In genomic region chr13:39602277-39602613, GRCh38 we compare ENCODE assay signal across 9 cellular contexts. TPM values are rescaled to one million over a fixed set of nuclear protein-coding genes. Genes with fewer than 3 reads are reported as not detected.
DNase-seq lines count a peak whose midpoint lies in the region; TF ChIP-seq lines count a peak whose summit lies in the region.
"Had no signal": no experiment of that assay in that cellular context is flagged by ENCODE, and none has a peak within 500 bp of the region (broad histone marks: within the 10 kb centered on the region; RNA-seq: fewer than 3 reads in every experiment).

No MANE protein-coding gene starts in this region.

- H3K4me1 ChIP-seq in OCI-LY7 (ENCODE audit: insufficient read depth, low read length, poor library complexity, severe bottlenecking) (peaks cover 30% of the 10 kb centered on the region), esophagus (ENCODE audit: control insufficient read depth in 2 of 2, insufficient read depth in 2 of 2, low read length in 1 of 2) (peaks cover 2 to 9% of the 10 kb centered on the region in 2 donors)

- H4K20me1 ChIP-seq in OCI-LY7 (ENCODE audit: insufficient read depth, low read length), result no peaks in the 10 kb centered on the region

- peak overlapping the region; percentile 83 for H3K4me3 ChIP-seq in HFF-Myc (replicated peaks; ENCODE audit: low read depth, low read length)
- peak overlapping the region; percentile 92 for H3K4me3 ChIP-seq in OCI-LY7 (ENCODE audit: low read depth, low read length, poor library complexity, severe bottlenecking)
- peak overlapping the region; percentile 77 to 84 for H3K4me3 ChIP-seq in esophagus (ENCODE audit: low read depth in 1 of 2, low read length in 2 of 2)
- H3K4me3 ChIP-seq in retinal pigment epithelial cell (ENCODE audit: low read length), result peak overlapping the region; percentile 90

- CTCF ChIA-PET in OCI-LY7 (lab: Charles Lee; ENCODE audit: unreplicated experiment), result no interaction called here

- H3K79me2 ChIP-seq in OCI-LY7 (ENCODE audit: insufficient read depth, low read depth, low read length), result peaks cover 50% of the 10 kb centered on the region

- no peaks in the 10 kb centered on the region for H3K27me3 ChIP-seq in esophagus (ENCODE audit: control insufficient read depth in 1 of 2, insufficient read depth in 2 of 2, low read length in 2 of 2)

- H2AFZ ChIP-seq in OCI-LY7 (ENCODE audit: low read length), result peak overlapping the region; percentile 82

- intact Hi-C loops in OCI-LY7 (cut with micrococcal nuclease; ENCODE audit: unreplicated experiment), result loop anchor here (1.0 to 5.0 kb wide), 2 partner anchors 105 to 187 kb away; no protein-coding TSS in a partner anchor

- no TSS peak for BruUV-seq in OCI-LY7 (replicated peaks; lab: Mats Ljungman, UMichigan)

- no peaks in the 10 kb centered on the region for H3K9me2 ChIP-seq in OCI-LY7 (ENCODE audit: insufficient read depth, low read length)

- peak; percentile 8 for DNase-seq in DMS 273 treated with DMSO at 0.1 percent for 48 hours (lab: John Stamatoyannopoulos, UW)
- DNase-seq in DMS 273 (lab: John Stamatoyannopoulos, UW; ENCODE audit: unreplicated experiment), result no peak
- no peak for DNase-seq in HFF-Myc (ENCODE audit: extremely low read depth, low read depth)
- DNase-seq in OCI-LY7 (ENCODE audit: low spot score), result peak; percentile 73
- DNase-seq in retinal pigment epithelial cell (ENCODE audit: low read depth), result no peak
- no peak for DNase-seq in NCI-H510A (lab: John Stamatoyannopoulos, UW)
- no peak for DNase-seq in NCI-H1436 treated with DMSO at 0.1 percent for 48 hours (lab: John Stamatoyannopoulos, UW)

- H3K27ac ChIP-seq in OCI-LY7 (ENCODE audit: low read depth, low read length, poor library complexity, severe bottlenecking), result peak overlapping the region; percentile 72
- peak overlapping the region; percentile 73 to 91 for H3K27ac ChIP-seq in esophagus (ENCODE audit: low read depth in 2 of 2, low read length in 1 of 2)
- H3K27ac ChIP-seq: 22Rv1 had no signal

- POLR2A ChIA-PET in OCI-LY7 (lab: Charles Lee), result no interaction called here

- H3K9me3 ChIP-seq in OCI-LY7 (ENCODE audit: low read length) (no peaks in the 10 kb centered on the region), esophagus (ENCODE audit: control insufficient read depth in 2 of 2, insufficient read depth in 1 of 2, low read depth in 1 of 2, low read length in 1 of 2) (no peaks in the 10 kb centered on the region)

- H3K36me3 ChIP-seq in OCI-LY7 (ENCODE audit: insufficient read depth, low read length) (no peaks in the 10 kb centered on the region), esophagus (ENCODE audit: control insufficient read depth in 2 of 2, insufficient read depth in 2 of 2, low read length in 1 of 2) (no peaks in the 10 kb centered on the region)

- TF ChIP-seq CTCF in HFF-Myc (IDR thresholded peaks at IDR 0.05; ENCODE audit: low read depth, low read length, missing control alignments), result no peak
- 0 out of 2 replicates have a peak, but pooled peaks have one; percentile 71 for TF ChIP-seq CTCF in OCI-LY7 (conservative IDR thresholded peaks at IDR 0.05; ENCODE audit: low read length)
- no peak for TF ChIP-seq CTCF in retinal pigment epithelial cell (conservative IDR thresholded peaks at IDR 0.05; ENCODE audit: low read depth, low read length)

- peak overlapping the region; percentile 89 for H3K4me2 ChIP-seq in OCI-LY7 (ENCODE audit: low read length)

- 1% methylated on average over 11 of the region's 11 CpGs for WGBS in esophagus, 2 donors

RNA-seq across cellular contexts. Expression of gene LHFPL6, which starts 0.7 kb away (rescaled TPM):
- total RNA-seq in OCI-LY7 (2014; rRNA removed; shearing (Covaris generic)), result 27.7 TPM in 2 replicates
- total RNA-seq in OCI-LY7 (2022), result 15.1 and 19.7 TPM in 2 replicates
- 10 to 100 TPM in 1 of 2 donors, 1 to 10 TPM in 1; 2.6 to 11.2 TPM for polyA plus RNA-seq in esophagus

RNA-seq across cellular contexts. Expression of gene COG6, which starts 53.2 kb away (rescaled TPM):
- 20.1 and 30.1 TPM in 2 replicates for total RNA-seq in OCI-LY7 (2014; rRNA removed; shearing (Covaris generic))
- 33.2 and 45.9 TPM in 2 replicates for total RNA-seq in OCI-LY7 (2022)
- polyA plus RNA-seq in esophagus, result 1 to 10 TPM; 5.8 to 7.3 TPM

Comparison
In these comparisons a context has a peak if more than half of its experiments do, and no peak if none do; other contexts are left out.
1. DNase-seq: peak in DMS 273 treated with DMSO at 0.1 percent for 48 hours (single experiment) and OCI-LY7 (single experiment); none in DMS 273 (single experiment), HFF-Myc (single experiment), retinal pigment epithelial cell (single experiment), NCI-H510A (single experiment) and NCI-H1436 treated with DMSO at 0.1 percent for 48 hours (single experiment).
2. Peak in every context shown above with its lines, with median percentiles within 50 percentile points of each other: H3K4me3 ChIP-seq.